8 cellular contexts compared by ENCODE assay signal in genomic region chrX:46836701-46837542, GRCh38. TPM values are rescaled to one million over a fixed set of nuclear protein-coding genes. Genes with fewer than 3 reads are reported as not detected.
DNase-seq lines count a peak whose midpoint lies in the region; ATAC-seq and TF ChIP-seq lines count a peak whose summit lies in the region.

Gene RP2 (plus strand): TSS chrX:46837043. CDS start chrX:46837101, 58 bp downstream.

- H3K4me3 ChIP-seq in A673 (ENCODE audit: low read depth, low read length, poor library complexity, severe bottlenecking) (peak within 1 kb of the TSS; percentile 87), mammary epithelial cell (replicated peaks in 1 of 3; ENCODE audit: insufficient read depth in 1 of 3, low read depth in 2 of 3, low read length in 3 of 3) (peak within 1 kb of the TSS; percentile 67 to 81 (median 70)), iPS-18c (ENCODE audit: insufficient read depth, low read depth, low read length) (peak within 1 kb of the TSS; percentile 78), skeletal muscle satellite cell (ENCODE audit: low read length) (peak within 1 kb of the TSS; percentile 81)

- H3K27ac ChIP-seq in A673 (ENCODE audit: low read depth, low read length, poor library complexity, severe bottlenecking): peak within 1 kb of the TSS; percentile 82
- H3K27ac ChIP-seq in VCaP: peak within 1 kb of the TSS; percentile 60
- H3K27ac ChIP-seq in mammary epithelial cell (ENCODE audit: insufficient read depth, low read depth, low read length): peak within 1 kb of the TSS; percentile 80

- TF ChIP-seq CTCF in A673 (conservative IDR thresholded peaks at IDR 0.05; ENCODE audit: low read depth, low read length) (no peak), VCaP (conservative IDR thresholded peaks at IDR 0.05) (no peak), mammary epithelial cell (conservative IDR thresholded peaks at IDR 0.05 in 1 of 2, IDR thresholded peaks at IDR 0.05 in 1 of 2; ENCODE audit: extremely low read depth in 1 of 2, insufficient read depth in 1 of 2, low read depth in 1 of 2, low read length in 2 of 2) (no peak)

- H4K20me1 ChIP-seq in mammary epithelial cell (ENCODE audit: insufficient read depth, low read length): no peaks in the 10 kb centered on the region

- 37% methylated on average over 32 of the region's 71 CpGs for WGBS in mammary epithelial cell (ENCODE audit: low coverage, missing lambda C conversion rate)

- in situ Hi-C loops in mammary epithelial cell (cut with MboI; ENCODE audit: low sequenced_read_pairs in 2 of 2): no loop called here

- H3K4me1 ChIP-seq in A673 (ENCODE audit: insufficient read depth, low read length, poor library complexity, severe bottlenecking) (no peaks in the 10 kb centered on the region), mammary epithelial cell (ENCODE audit: insufficient read depth, low read length) (peaks cover 3% of the 10 kb centered on the region), skeletal muscle satellite cell (ENCODE audit: control insufficient read depth, insufficient read depth, low read length) (peaks cover 24% of the 10 kb centered on the region)

- POLR2A ChIA-PET in A673 (lab: Charles Lee; ENCODE audit: low non-redundant PET): no interaction called here

- H3K4me2 ChIP-seq in mammary epithelial cell (ENCODE audit: insufficient read depth, low read depth, low read length) (peak within 1 kb of the TSS; percentile 61), skeletal muscle satellite cell (ENCODE audit: low read length) (peak within 1 kb of the TSS; percentile 76)

- BruUV-seq in A673 (replicated peaks; lab: Mats Ljungman, UMichigan): no TSS peak
- BruUV-seq in mammary epithelial cell (replicated peaks; lab: Mats Ljungman, UMichigan): no TSS peak

- peaks cover 43% of the 10 kb centered on the region for H3K79me2 ChIP-seq in mammary epithelial cell (ENCODE audit: insufficient read depth, low read length)

- H3K9me3 ChIP-seq in A673 (ENCODE audit: low read depth, low read length, poor library complexity, severe bottlenecking) (no peaks in the 10 kb centered on the region), mammary epithelial cell (replicated peaks; ENCODE audit: insufficient read depth, low read length) (no peaks in the 10 kb centered on the region), iPS-18c (ENCODE audit: control insufficient read depth, insufficient read depth, low read length) (peaks cover 4% of the 10 kb centered on the region), skeletal muscle satellite cell (replicated peaks; ENCODE audit: low read length) (no peaks in the 10 kb centered on the region)

- dilution Hi-C loops in mammary epithelial cell (cut with HindIII; ENCODE audit: low sequenced_read_pairs): no loop called here

- H3K27me3 ChIP-seq in A673 (replicated peaks; ENCODE audit: insufficient read depth, low read depth, low read length, poor library complexity) (no peaks in the 10 kb centered on the region), mammary epithelial cell (ENCODE audit: insufficient read depth, low read length) (no peaks in the 10 kb centered on the region), skeletal muscle satellite cell (ENCODE audit: control insufficient read depth, insufficient read depth, low read length) (peaks cover 5% of the 10 kb centered on the region)

- H2AFZ ChIP-seq in mammary epithelial cell (ENCODE audit: low read depth, low read length): peak within 1 kb of the TSS; percentile 84

- intact Hi-C loops in A673 (cut with micrococcal nuclease; ENCODE audit: unreplicated experiment): loop anchor here (5.0 kb wide), 1 partner anchor 65 kb away; no protein-coding TSS in a partner anchor
- intact Hi-C loops in mammary epithelial cell (cut with micrococcal nuclease): loop anchor here (5.0 kb wide), 1 partner anchor 35 kb away; no protein-coding TSS in a partner anchor

- ATAC-seq in GM18868 (IDR thresholded peaks at IDR 0.05; ENCODE audit: unreplicated experiment): peak; percentile 96
- ATAC-seq in HG03103 (IDR thresholded peaks at IDR 0.05; ENCODE audit: low read depth, unreplicated experiment): peak; percentile 87

- DNase-seq in A673 (ENCODE audit: low spot score) (peak; percentile 96), NCI-H2171 (lab: John Stamatoyannopoulos, UW) (peak; percentile 86), mammary epithelial cell (peak; percentile 91)

- no peaks in the 10 kb centered on the region for H3K36me3 ChIP-seq in A673 (ENCODE audit: insufficient read depth, low read length, poor library complexity, severe bottlenecking)
- H3K36me3 ChIP-seq in mammary epithelial cell (ENCODE audit: insufficient read depth, low read length): no peaks in the 10 kb centered on the region
- H3K36me3 ChIP-seq in skeletal muscle satellite cell (ENCODE audit: insufficient read depth, low read length): no peaks in the 10 kb centered on the region

- H3K9ac ChIP-seq in mammary epithelial cell (ENCODE audit: insufficient read depth, low read length): peak within 1 kb of the TSS; percentile 88
- peak within 1 kb of the TSS; percentile 94 for H3K9ac ChIP-seq in skeletal muscle satellite cell (ENCODE audit: low read depth, low read length)

- CTCF ChIA-PET in A673 (lab: Charles Lee): interaction anchor here (0.6 kb wide), 1 partner anchor 77 kb away, joined by 4 read pairs; no protein-coding TSS in a partner anchor
- CTCF ChIA-PET in mammary epithelial cell (lab: Charles Lee; ENCODE audit: low non-redundant PET): no interaction called here

RNA-seq across cellular contexts. Expression of gene RP2, which starts in this region (rescaled TPM):
- total RNA-seq in A673 (2021) (21.5 and 24.7 TPM in 2 replicates), mammary epithelial cell (10 to 100 TPM; 12.8 to 27.2 TPM)
- 7.2 TPM for polyA plus RNA-seq in mammary epithelial cell
- 9.5 TPM for polyA minus RNA-seq in mammary epithelial cell
- 13.7 and 13.8 TPM in 2 replicates for total RNA-seq in skeletal muscle satellite cell (2012; rRNA removed)

Comparison
In these comparisons a context has a peak if more than half of its experiments do, and no peak if none do; other contexts are left out.
1. Peak in every context shown above with its lines: DNase-seq, ATAC-seq, H3K4me3 ChIP-seq and H3K27ac ChIP-seq.